8 cellular contexts compared by ENCODE assay signal in the genomic region with DNA sequence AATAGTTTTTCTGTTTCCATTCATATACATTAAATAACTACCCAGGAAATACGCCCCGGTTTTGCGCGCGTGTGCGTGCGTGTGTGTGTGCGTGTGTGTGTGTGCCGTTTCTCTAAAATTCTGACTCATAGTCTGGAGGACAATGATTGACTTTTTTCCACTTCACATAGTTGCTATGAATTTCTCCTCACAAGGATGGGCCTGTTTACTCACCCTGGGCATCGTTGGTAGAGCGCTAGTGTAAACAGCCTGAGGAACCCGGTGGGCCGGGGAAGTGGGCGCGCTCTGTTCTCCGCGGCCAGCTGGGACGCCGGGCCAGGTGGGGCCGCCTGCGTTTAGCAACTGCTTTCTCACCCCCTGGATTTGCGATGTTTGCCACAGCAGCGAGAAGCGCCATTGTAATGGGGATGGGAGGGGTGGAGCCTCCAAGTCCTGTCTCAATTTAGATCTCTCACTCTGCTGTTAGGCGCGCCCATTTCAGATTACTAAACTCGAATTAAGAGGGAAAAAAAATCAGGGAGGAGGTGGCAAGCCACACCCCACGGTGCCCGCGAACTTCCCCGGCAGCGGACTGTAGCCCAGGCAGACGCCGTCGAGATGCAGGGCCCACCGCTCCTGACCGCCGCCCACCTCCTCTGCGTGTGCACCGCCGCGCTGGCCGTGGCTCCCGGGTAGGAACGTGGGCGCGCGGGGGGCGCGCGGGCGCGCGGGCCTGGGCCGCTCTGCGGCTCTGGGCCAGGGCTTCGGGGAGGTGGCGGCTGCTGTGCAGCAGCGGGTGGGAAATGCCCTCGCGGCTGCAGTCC. TPM values are rescaled to one million over a fixed set of nuclear protein-coding genes. Genes with fewer than 3 reads are reported as not detected.
DNase-seq lines count a peak whose midpoint lies in the region; ATAC-seq and TF ChIP-seq lines count a peak whose summit lies in the region.

A gene (plus strand): TSS at position 585 of the 803 bp plus-strand sequence. CDS start 13 bp downstream, at position 598.

- peak within 1 kb of the TSS; percentile 67 to 71 for H3K27ac ChIP-seq in thoracic aorta

- H3K4me3 ChIP-seq in thoracic aorta = peak within 1 kb of the TSS; percentile 72

- H3K4me1 ChIP-seq in thoracic aorta (ENCODE audit: control insufficient read depth in 1 of 2, low read depth in 2 of 2) = peaks cover 0 to 29% of the 10 kb centered on the region in 2 donors

- no peaks in the 10 kb centered on the region for H3K9me3 ChIP-seq in thoracic aorta

- no peaks in the 10 kb centered on the region for H3K27me3 ChIP-seq in thoracic aorta (replicated peaks; ENCODE audit: insufficient read depth)

- TF ChIP-seq CTCF in omental fat pad (IDR thresholded peaks at IDR 0.05) (no peak), thoracic aorta (IDR thresholded peaks at IDR 0.05) (no peak)

- no peaks in the 10 kb centered on the region for H3K36me3 ChIP-seq in thoracic aorta

- peak; percentile 74 to 83 for DNase-seq in AML-193 (lab: John Stamatoyannopoulos, UW)
- DNase-seq in RKO (ENCODE audit: low spot score) = peak; percentile 65
- DNase-seq in activated gamma-delta T cell (lab: John Stamatoyannopoulos, UW) = peak; percentile 14
- DNase-seq in germinal center (ENCODE audit: low spot score) = peak; percentile 19
- DNase-seq in omental fat pad (ENCODE audit: low spot score) = no peak
- no peak for DNase-seq in thoracic aorta (ENCODE audit: low spot score)

- ATAC-seq in GM19043 (IDR thresholded peaks at IDR 0.05; ENCODE audit: low read depth, unreplicated experiment) = peak; percentile 49
- ATAC-seq in HG03432 (IDR thresholded peaks at IDR 0.05; ENCODE audit: unreplicated experiment) = peak; percentile 71
- ATAC-seq in omental fat pad (ENCODE audit: low FRiP score) = peak; percentile 93
- ATAC-seq in thoracic aorta (ENCODE audit: insufficient number of reproducible peaks, low FRiP score, low read depth) = peak; percentile 52

RNA-seq across cellular contexts. Expression of the gene that starts here (rescaled TPM):
- total RNA-seq in omental fat pad (10 to 100 TPM; 13.4 to 29.3 (median 20.2) TPM), thoracic aorta (10 to 100 TPM; 12.6 to 21.3 TPM)

Comparison
In these comparisons a context has a peak if more than half of its experiments do, and no peak if none do; other contexts are left out.
1. DNase-seq: peak in AML-193 (2 of 2), RKO (single experiment), activated gamma-delta T cell (single experiment) and germinal center (single experiment); none in omental fat pad (single experiment) and thoracic aorta (single experiment).
2. Peak in every context shown above with its lines, with median percentiles within 50 percentile points of each other: ATAC-seq.